20 cellular contexts compared by ENCODE assay signal in the genomic region with DNA sequence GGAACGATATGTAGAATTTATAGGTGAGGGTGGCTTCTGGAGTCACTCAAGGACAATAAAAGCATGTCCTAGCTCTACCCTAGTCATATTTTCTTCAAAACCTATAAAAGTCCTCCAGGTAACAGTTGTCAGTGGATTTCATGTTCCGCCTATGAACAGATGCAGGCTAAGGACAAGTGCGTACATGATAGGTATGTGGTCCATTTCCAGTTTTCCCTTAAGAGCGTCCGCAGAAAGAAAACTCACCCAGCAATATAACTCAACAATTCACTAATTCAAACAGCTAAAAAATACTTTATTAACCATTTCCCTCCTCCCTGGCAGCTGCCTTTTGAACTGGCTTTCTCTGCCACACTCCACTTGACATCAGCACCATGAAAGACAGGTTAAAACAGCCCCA. TPM values are rescaled to one million over a fixed set of nuclear protein-coding genes. Genes with fewer than 3 reads are reported as not detected.
A peak's percentile ranks its signal among the peaks of the same experiment; 100 is the strongest.
DNase-seq lines count a peak whose midpoint lies in the region; ATAC-seq and TF ChIP-seq lines count a peak whose summit lies in the region.
"Had no signal": no experiment of that assay in that cellular context is flagged by ENCODE, and none has a peak within 500 bp of the region (broad histone marks: within the 10 kb centered on the region; RNA-seq: fewer than 3 reads in every experiment).

No MANE protein-coding gene starts in this region.

- H3K4me3 Mint-ChIP-seq in activated CD8-positive, alpha-beta memory T cell treated with anti-CD3 and anti-CD28 coated beads, Interleukin-2, amount 10 ng/mL, durations not matched to agents 7 days and 5 days = no peak overlapping the region
- H3K4me3 Mint-ChIP-seq: CD4-positive, CD25-positive, alpha-beta regulatory T cell had no signal

- no peaks in the 10 kb centered on the region for H3K4me1 Mint-ChIP-seq in activated CD8-positive, alpha-beta memory T cell treated with anti-CD3 and anti-CD28 coated beads, Interleukin-2, amount 10 ng/mL, durations not matched to agents 7 days and 5 days
- H3K4me1 Mint-ChIP-seq: CD4-positive, CD25-positive, alpha-beta regulatory T cell had no signal

- H3K9me3 Mint-ChIP-seq in activated CD8-positive, alpha-beta memory T cell treated with anti-CD3 and anti-CD28 coated beads, Interleukin-2, amount 10 ng/mL, durations not matched to agents 7 days and 5 days (ENCODE audit: low read depth) = no peaks in the 10 kb centered on the region
- H3K9me3 Mint-ChIP-seq: CD4-positive, CD25-positive, alpha-beta regulatory T cell had no signal

- peaks cover 29% of the 10 kb centered on the region for H3K36me3 ChIP-seq in iPS-20b (ENCODE audit: insufficient read depth, low read depth, low read length)
- H3K36me3 ChIP-seq in suprapubic skin = no peaks in the 10 kb centered on the region

- H3K27me3 ChIP-seq in iPS-20b (ENCODE audit: insufficient read depth, low read length) (no peaks in the 10 kb centered on the region), suprapubic skin (no peaks in the 10 kb centered on the region)

- ATAC-seq in activated CD8-positive, alpha-beta memory T cell treated with anti-CD3 and anti-CD28 coated beads, Interleukin-2, amount 10 ng/mL, durations not matched to agents 7 days and 5 days = no peak
- ATAC-seq in GM19351 (IDR thresholded peaks at IDR 0.05; ENCODE audit: unreplicated experiment) = no peak
- ATAC-seq in HG03439 (IDR thresholded peaks at IDR 0.05; ENCODE audit: unreplicated experiment) = no peak
- ATAC-seq: PC-3, SK-N-SH treated with all-trans-retinoic acid at 6 μM for 48 hours had no signal

- peak; percentile 54 for DNase-seq in NCI-H69 (lab: John Stamatoyannopoulos, UW)
- peak; percentile 77 for DNase-seq in epithelial cell of esophagus (ENCODE audit: low read depth)
- DNase-seq in suprapubic skin (ENCODE audit: low spot score in 2 of 2) = no peak
- DNase-seq in activated CD8-positive, alpha-beta memory T cell treated with anti-CD3 and anti-CD28 coated beads, Interleukin-2, amount 10 ng/mL, durations not matched to agents 7 days and 5 days = no peak
- DNase-seq: CD4-positive, CD25-positive, alpha-beta regulatory T cell; COR-L47; DMS79; Kasumi-1; NCI-H1417; NCI-H1694 treated with DMSO at 0.1 percent for 48 hours; NCI-H2081 treated with DMSO at 0.1 percent for 48 hours; NCI-H2171 treated with DMSO at 0.1 percent for 48 hours; NCI-H524 treated with DMSO at 0.1 percent for 48 hours; PC-3; RPMI8226; SIG-M5 had no signal

- no peak for TF ChIP-seq EP300 in suprapubic skin (IDR thresholded peaks at IDR 0.05)

- no peak overlapping the region for H3K27ac Mint-ChIP-seq in activated CD8-positive, alpha-beta memory T cell treated with anti-CD3 and anti-CD28 coated beads, Interleukin-2, amount 10 ng/mL, durations not matched to agents 7 days and 5 days
- H3K27ac Mint-ChIP-seq: CD4-positive, CD25-positive, alpha-beta regulatory T cell had no signal

- H3K27ac ChIP-seq in iPS-20b (ENCODE audit: low read length) (peak overlapping the region; percentile 28), suprapubic skin (peak overlapping the region; percentile 45)

- TF ChIP-seq CTCF in epithelial cell of esophagus (IDR thresholded peaks at IDR 0.05; ENCODE audit: insufficient read depth, low read depth, low read length, missing control alignments) (no peak), suprapubic skin (IDR thresholded peaks at IDR 0.05) (no peak)

- CTCF ChIA-PET in activated CD8-positive, alpha-beta memory T cell treated with anti-CD3 and anti-CD28 coated beads, Interleukin-2, amount 10 ng/mL, durations not matched to agents 7 days and 5 days (lab: Charles Lee) = interaction anchor here (1.2 kb wide), 1 partner anchor 8 kb away, joined by 3 read pairs; no protein-coding TSS in a partner anchor

- no peaks in the 10 kb centered on the region for H3K9me3 ChIP-seq in iPS-20b (ENCODE audit: insufficient read depth, low read depth, low read length)
- no peaks in the 10 kb centered on the region for H3K9me3 ChIP-seq in suprapubic skin

- H3K4me3 ChIP-seq in epithelial cell of esophagus (ENCODE audit: low read length) (no peak overlapping the region), iPS-20b (ENCODE audit: low read length) (no peak overlapping the region), suprapubic skin (no peak overlapping the region)

- peaks cover 11% of the 10 kb centered on the region for H3K27me3 Mint-ChIP-seq in activated CD8-positive, alpha-beta memory T cell treated with anti-CD3 and anti-CD28 coated beads, Interleukin-2, amount 10 ng/mL, durations not matched to agents 7 days and 5 days

- H3K9ac ChIP-seq in iPS-20b (ENCODE audit: low read depth, low read length) = no peak overlapping the region

- H3K36me3 Mint-ChIP-seq in activated CD8-positive, alpha-beta memory T cell treated with anti-CD3 and anti-CD28 coated beads, Interleukin-2, amount 10 ng/mL, durations not matched to agents 7 days and 5 days = no peaks in the 10 kb centered on the region
- H3K36me3 Mint-ChIP-seq: CD4-positive, CD25-positive, alpha-beta regulatory T cell had no signal

- H3K4me1 ChIP-seq in iPS-20b (ENCODE audit: insufficient read depth, low read length) (peaks cover 18% of the 10 kb centered on the region; the same call in 1 of the 2 replicates), suprapubic skin (peaks cover 76% of the 10 kb centered on the region)

- no peak for TF ChIP-seq POLR2A in suprapubic skin (IDR thresholded peaks at IDR 0.05)

- 61% methylated on average over 5 of the region's 5 CpGs for WGBS in suprapubic skin

RNA-seq across cellular contexts. Expression of gene CCDC34, which starts 50.2 kb away (rescaled TPM):
- total RNA-seq in suprapubic skin = 1 to 10 TPM; 3.2 to 8.0 (median 4.0) TPM
- 10 to 100 TPM; 17.8 to 19.2 TPM for total RNA-seq in activated CD8-positive, alpha-beta memory T cell treated with anti-CD3 and anti-CD28 coated beads, Interleukin-2, amount 10 ng/mL, durations not matched to agents 7 days and 5 days

RNA-seq across cellular contexts. Expression of gene LGR4, which starts 59.4 kb away (rescaled TPM):
- 100 to 1,000 TPM in 1 of 4 donors, 10 to 100 TPM in 3; 54.7 to 143 (median 66.4) TPM for total RNA-seq in suprapubic skin
- total RNA-seq in activated CD8-positive, alpha-beta memory T cell treated with anti-CD3 and anti-CD28 coated beads, Interleukin-2, amount 10 ng/mL, durations not matched to agents 7 days and 5 days = under 1 TPM; 0.29 to 0.42 TPM

Comparison
In these comparisons a context has a peak if more than half of its experiments do, and no peak if none do; other contexts are left out.
1. DNase-seq: peak in NCI-H69 (single experiment) and epithelial cell of esophagus (single experiment); none in suprapubic skin (0 of 2) and activated CD8-positive, alpha-beta memory T cell treated with anti-CD3 and anti-CD28 coated beads, Interleukin-2, amount 10 ng/mL, durations not matched to agents 7 days and 5 days (single experiment).
2. RNA of gene LGR4, which starts 59.4 kb away (total RNA-seq): 54.7 to 143 TPM in suprapubic skin; 0.29 to 0.42 TPM in activated CD8-positive, alpha-beta memory T cell treated with anti-CD3 and anti-CD28 coated beads, Interleukin-2, amount 10 ng/mL, durations not matched to agents 7 days and 5 days; every median in the first group is over 10 times any median in the second.